ENCODE assay signal across 14 cellular contexts in genomic region chr18:25935356-25935755, GRCh38.
"Had no signal": no experiment of that assay in that cellular context is flagged by ENCODE, and none has a peak within 500 bp of the region (broad histone marks: within the 10 kb centered on the region; RNA-seq: fewer than 3 reads in every experiment).

No MANE protein-coding gene starts in this region.

- ATAC-seq: sciatic nerve; stimulated activated memory B cell treated with anti-CD40 and anti-IgM and Interleukin-4, amounts not matched to agents 10 μg/mL and 1 μg/mL and 100 μg/mL, for 72 hours; WTC11 had no signal

- DNase-seq: activated CD4-positive, alpha-beta T cell treated with anti-CD3 and anti-CD28 coated beads, Interleukin-2, amount 10 ng/mL, durations not matched to agents 24 days and 14 days; activated CD8-positive, alpha-beta memory T cell treated with anti-CD3 and anti-CD28 coated beads for 24 hours; activated naive CD4-positive, alpha-beta T cell treated with anti-CD3 and anti-CD28 coated beads, Interleukin-2, amount 50 U/mL, for 16 hours; activated T-cell treated with anti-CD3 and anti-CD28 coated beads for 4 hours; effector memory CD4-positive, alpha-beta T cell; hippocampal formation; nephron progenitor cell; spleen; stimulated activated CD4-positive, alpha-beta T cell treated with anti-CD3 and anti-CD28 coated beads, Interleukin-1b, Interleukin-23, amount 100 ng/mL, for 48 hours; substantia nigra; trophoblast cell had no signal
